Comparison of ENCODE assay signal across 8 cellular contexts in the genomic region with DNA sequence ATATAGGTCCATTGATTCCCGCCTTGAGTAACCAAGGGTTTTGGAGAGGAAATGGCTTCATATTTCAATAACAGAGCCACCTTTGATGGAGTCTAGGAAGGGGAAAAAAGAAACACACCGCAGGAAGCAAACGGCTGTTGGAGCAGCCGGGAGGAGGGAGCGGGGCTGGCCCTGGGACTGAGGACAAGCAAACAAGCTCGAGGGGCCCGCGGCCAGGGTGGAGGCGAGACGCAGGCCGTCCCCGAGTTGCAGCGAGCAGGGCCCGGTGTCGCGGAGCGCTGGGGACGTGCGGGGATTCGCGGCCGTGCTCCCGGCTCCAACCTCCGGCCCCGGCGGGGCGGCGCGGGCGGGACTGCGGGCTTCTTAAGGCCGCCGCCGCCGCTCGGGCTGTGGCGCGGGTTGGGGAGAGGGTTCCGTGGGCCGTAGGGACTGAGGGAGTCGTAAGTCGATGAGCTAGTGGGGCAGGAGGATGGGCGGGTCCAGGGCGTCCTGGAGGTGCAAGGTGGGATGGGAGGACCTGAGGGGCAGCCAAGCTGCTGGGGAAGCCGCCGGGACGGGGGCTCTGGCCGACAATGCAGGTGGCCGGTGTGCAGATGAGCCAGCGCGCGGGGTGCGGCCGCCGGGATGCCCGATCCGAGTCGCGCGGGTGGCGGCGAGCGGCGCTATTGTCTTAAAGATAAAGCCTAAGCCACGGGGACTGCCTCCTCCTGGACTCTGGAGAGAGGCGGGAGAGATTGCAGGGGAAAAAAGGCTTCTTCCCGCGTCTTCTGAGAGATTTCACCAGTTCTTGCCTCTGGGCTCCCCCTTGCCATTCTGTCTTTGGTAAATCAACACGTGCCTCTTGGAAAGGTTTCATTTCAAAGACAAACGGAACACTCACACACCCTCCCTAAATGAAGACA. TPM values are rescaled to one million over a fixed set of nuclear protein-coding genes. Genes with fewer than 3 reads are reported as not detected.
A peak's percentile ranks its signal among the peaks of the same experiment; 100 is the strongest.
DNase-seq lines count a peak whose midpoint lies in the region; ATAC-seq, FAIRE-seq and TF ChIP-seq lines count a peak whose summit lies in the region.

No MANE protein-coding gene starts in this region.

- peak overlapping the region; percentile 50 for H3K27ac ChIP-seq in HUES48 (ENCODE audit: low read depth, low read length)
- no peak overlapping the region for H3K27ac ChIP-seq in SK-N-MC
- no peak overlapping the region for H3K27ac ChIP-seq in endothelial cell of umbilical vein (ENCODE audit: insufficient read depth, low read depth, low read length)
- H3K27ac ChIP-seq in mesendoderm (ENCODE audit: low read depth, low read length) = peak overlapping the region; percentile 90
- H3K27ac ChIP-seq in tibial artery = peak overlapping the region; percentile 75 to 76

- peak overlapping the region; percentile 90 for H3K4me2 ChIP-seq in endothelial cell of umbilical vein (ENCODE audit: insufficient read depth, low read length)
- H3K4me2 ChIP-seq in mesendoderm (ENCODE audit: low read length) = peak overlapping the region; percentile 70

- DNase-seq in D721Med (ENCODE audit: insufficient read length, low spot score) = peak; percentile 78
- DNase-seq in SK-N-MC (ENCODE audit: low read depth, low spot score) = no peak
- peak; percentile 71 for DNase-seq in endothelial cell of umbilical vein (ENCODE audit: low read depth, low spot score)
- DNase-seq in mesendoderm = peak; percentile 93
- DNase-seq in tibial artery = peak; percentile 60 to 84
- no peak for DNase-seq in SIG-M5 (lab: John Stamatoyannopoulos, UW)

- H4K5ac ChIP-seq in mesendoderm (ENCODE audit: low read length) = no peak overlapping the region

- no CpG with 5 or more reads among the region's 70 CpGs for WGBS in mesendoderm (ENCODE audit: extremely low coverage, insufficient coverage, low lambda C conversion rate)

- H2BK15ac ChIP-seq in mesendoderm (replicated peaks; ENCODE audit: low read depth) = no peak overlapping the region

- peak overlapping the region; percentile 89 for H2AFZ ChIP-seq in endothelial cell of umbilical vein (ENCODE audit: low read depth, low read length)

- H3K4ac ChIP-seq in mesendoderm (ENCODE audit: low read depth, low read length) = peak overlapping the region; percentile 84

- peak overlapping the region; percentile 91 for H4K8ac ChIP-seq in mesendoderm (ENCODE audit: low read depth, low read length)

- H3K27me3 ChIP-seq in HUES48 (ENCODE audit: control insufficient read depth, insufficient read depth, low read length) (no peaks in the 10 kb centered on the region), endothelial cell of umbilical vein (ENCODE audit: control insufficient read depth in 2 of 2, insufficient read depth in 2 of 2, low read length in 2 of 2) (peaks cover 2 to 6% of the 10 kb centered on the region in 2 experiments), mesendoderm (ENCODE audit: insufficient read depth, low read length, poor library complexity) (no peaks in the 10 kb centered on the region), tibial artery (no peaks in the 10 kb centered on the region)

- H3K4me1 ChIP-seq in HUES48 (ENCODE audit: control insufficient read depth, insufficient read depth, low read length) (peaks cover 38% of the 10 kb centered on the region), endothelial cell of umbilical vein (ENCODE audit: control insufficient read depth, extremely low read depth, insufficient read depth, low read length) (peaks cover 4% of the 10 kb centered on the region), mesendoderm (ENCODE audit: control insufficient read depth, low read depth, low read length) (no peaks in the 10 kb centered on the region), tibial artery (peaks cover 0 to 11% (median 5%) of the 10 kb centered on the region in 4 donors)

- H2BK5ac ChIP-seq in mesendoderm (ENCODE audit: low read length) = peak overlapping the region; percentile 64

- H3K56ac ChIP-seq in mesendoderm (ENCODE audit: low read length) = peak overlapping the region; percentile 93

- H3K9me1 ChIP-seq in endothelial cell of umbilical vein (replicated peaks; ENCODE audit: control insufficient read depth, extremely low read depth, insufficient read depth, low read length) = no peaks in the 10 kb centered on the region

- H3K9ac ChIP-seq in HUES48 (ENCODE audit: low read depth, low read length) = peak overlapping the region; percentile 80
- no peak overlapping the region for H3K9ac ChIP-seq in SK-N-MC (ENCODE audit: insufficient read length)
- peak overlapping the region; percentile 5 for H3K9ac ChIP-seq in endothelial cell of umbilical vein (replicated peaks; ENCODE audit: extremely low read depth, insufficient read depth, low read length)
- peak overlapping the region; percentile 84 for H3K9ac ChIP-seq in mesendoderm (ENCODE audit: low read length)

- H3K23ac ChIP-seq in mesendoderm (ENCODE audit: low read length) = no peak overlapping the region

- H3K9me3 ChIP-seq in HUES48 (ENCODE audit: control insufficient read depth, insufficient read depth, low read length) (no peaks in the 10 kb centered on the region), SK-N-MC (ENCODE audit: low read depth, low read length) (no peaks in the 10 kb centered on the region), endothelial cell of umbilical vein (replicated peaks; ENCODE audit: control insufficient read depth, insufficient read depth, low read length) (no peaks in the 10 kb centered on the region), tibial artery (no peaks in the 10 kb centered on the region)

- no peaks in the 10 kb centered on the region for H4K20me1 ChIP-seq in endothelial cell of umbilical vein (replicated peaks; ENCODE audit: control insufficient read depth, extremely low read depth, insufficient read depth, low read length)

- dilution Hi-C loops in endothelial cell of umbilical vein (cut with MboI; ENCODE audit: extremely low pct_ligation_motif_present, low sequenced_read_pairs) = no loop called here

- H3K4me3 ChIP-seq in HUES48 (ENCODE audit: low read depth, low read length) (peak overlapping the region; percentile 78), SK-N-MC (peak overlapping the region; percentile 37), endothelial cell of umbilical vein (replicated peaks in 1 of 3; ENCODE audit: insufficient read depth in 1 of 3, low read depth in 1 of 3, low read length in 3 of 3) (peak overlapping the region; percentile 21 to 61 (median 47)), mesendoderm (ENCODE audit: low read length) (peak overlapping the region; percentile 52), tibial artery (peak overlapping the region; percentile 67 to 73)

- peak overlapping the region; percentile 33 for H2BK120ac ChIP-seq in mesendoderm (ENCODE audit: low read depth, low read length)

- intact Hi-C loops in endothelial cell of umbilical vein (cut with micrococcal nuclease) (loop anchor here (1.0 to 5.0 kb wide), 7 partner anchors 205 to 1327 kb away; no protein-coding TSS in a partner anchor), tibial artery (cut with DNase I; ENCODE audit: low total_unique reads) (loop anchor here (10.0 kb wide), 1 partner anchor 553 kb away; no protein-coding TSS in a partner anchor)

- TF ChIP-seq POLR2A in endothelial cell of umbilical vein (IDR thresholded peaks at IDR 0.05; ENCODE audit: low read depth, low read length) = no peak

- H3K79me2 ChIP-seq in endothelial cell of umbilical vein (ENCODE audit: control insufficient read depth, insufficient read depth, low read length) (no peaks in the 10 kb centered on the region), mesendoderm (ENCODE audit: control insufficient read depth, insufficient read depth, low read length) (no peaks in the 10 kb centered on the region)

- peak; percentile 63 for ATAC-seq in GM19438 (IDR thresholded peaks at IDR 0.05; ENCODE audit: low read depth, unreplicated experiment)

- H3K79me1 ChIP-seq in mesendoderm (ENCODE audit: low read length) = no peaks in the 10 kb centered on the region

- H2AK5ac ChIP-seq in mesendoderm (ENCODE audit: low read length) = no peak overlapping the region

- POLR2A ChIA-PET in endothelial cell of umbilical vein (lab: Charles Lee) = interaction anchor here (0.6 kb wide), 1 partner anchor 193 kb away, joined by 3 read pairs; no protein-coding TSS in a partner anchor

- FAIRE-seq in D721Med (lab: Jason Lieb, UNC) = no peak
- peak; percentile 52 for FAIRE-seq in endothelial cell of umbilical vein (lab: Jason Lieb, UNC)

- TF ChIP-seq CTCF in D721Med (IDR thresholded peaks at IDR 0.05; ENCODE audit: insufficient read depth, missing control alignments) (peak; percentile 47), endothelial cell of umbilical vein (IDR thresholded peaks at IDR 0.05; ENCODE audit: extremely low read depth in 1 of 2, insufficient read depth in 1 of 2, low read depth in 1 of 2, low read length in 2 of 2) (peak; percentile 65 to 68), tibial artery (IDR thresholded peaks at IDR 0.05) (peak; percentile 24 to 30)

- CTCF ChIA-PET in endothelial cell of umbilical vein (lab: Charles Lee) = interaction anchor here (0.7 to 2.8 kb wide), 11 partner anchors 10 to 1796 kb away, joined by 3 to 14 read pairs (median 5); partner anchors contain the start of gene EDIL3

- H3K18ac ChIP-seq in mesendoderm (ENCODE audit: low read length) = peak overlapping the region; percentile 98

- BruUV-seq in endothelial cell of umbilical vein (replicated peaks; lab: Mats Ljungman, UMichigan) = no TSS peak

- H3K36me3 ChIP-seq in HUES48 (ENCODE audit: control insufficient read depth, insufficient read depth, low read length) (no peaks in the 10 kb centered on the region), SK-N-MC (ENCODE audit: insufficient read depth, low read length) (no peaks in the 10 kb centered on the region), endothelial cell of umbilical vein (ENCODE audit: control insufficient read depth in 2 of 2, extremely low read depth in 1 of 2, insufficient read depth in 2 of 2, low read length in 2 of 2) (no peaks in the 10 kb centered on the region), mesendoderm (ENCODE audit: control insufficient read depth, insufficient read depth, low read length) (no peaks in the 10 kb centered on the region), tibial artery (no peaks in the 10 kb centered on the region)

TF ChIP-seq in endothelial cell of umbilical vein, 7 proteins besides CTCF, POLR2A, EP300 and RAD21 (continues in another document):
- TF ChIP-seq, protein P1, sequence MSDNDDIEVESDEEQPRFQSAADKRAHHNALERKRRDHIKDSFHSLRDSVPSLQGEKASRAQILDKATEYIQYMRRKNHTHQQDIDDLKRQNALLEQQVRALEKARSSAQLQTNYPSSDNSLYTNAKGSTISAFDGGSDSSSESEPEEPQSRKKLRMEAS (IDR thresholded peaks at IDR 0.05; ENCODE audit: insufficient read depth, insufficient read length) = no peak

RNA-seq across cellular contexts. Expression of gene HAPLN1, which starts 1.5 kb away (rescaled TPM):
- not detected in 2 replicates for total RNA-seq in endothelial cell of umbilical vein
- polyA plus RNA-seq in endothelial cell of umbilical vein = 0.04 and 0.14 TPM in 2 replicates
- 0.14 and 0.21 TPM in 2 replicates for polyA plus RNA-seq in endothelial cell of umbilical vein (2011; cell fraction: cytosol; rRNA removed)
- 0.15 TPM in 1 of 2 replicates, not detected in the other for polyA plus RNA-seq in endothelial cell of umbilical vein (2011; cell fraction: nucleus; rRNA removed)
- 0.37 and 0.74 TPM in 2 replicates for polyA plus RNA-seq in endothelial cell of umbilical vein (2012)
- 0.85 and 1.4 TPM in 2 replicates for polyA minus RNA-seq in endothelial cell of umbilical vein
- not detected for polyA minus RNA-seq in endothelial cell of umbilical vein (2011; cell fraction: cytosol; rRNA and poly(A)+ RNA removed)
- 0.05 TPM in 1 of 2 replicates, not detected in the other for polyA minus RNA-seq in endothelial cell of umbilical vein (2011; cell fraction: nucleus; rRNA and poly(A)+ RNA removed)
- 1.9 TPM for polyA plus RNA-seq in mesendoderm (2013, experiment 1 of 2)
- 2.0 TPM for polyA plus RNA-seq in mesendoderm (2013, experiment 2 of 2)

Comparison
In these comparisons a context has a peak if more than half of its experiments do, and no peak if none do; other contexts are left out.
1. DNase-seq: peak in D721Med (single experiment), endothelial cell of umbilical vein (single experiment), mesendoderm (single experiment) and tibial artery (2 of 2); none in SK-N-MC (single experiment) and SIG-M5 (single experiment).
2. H3K27ac ChIP-seq: peak in HUES48 (single experiment), mesendoderm (single experiment) and tibial artery (2 of 2); none in SK-N-MC (single experiment) and endothelial cell of umbilical vein (single experiment).
3. Peak in every context shown above with its lines, with median percentiles within 50 percentile points of each other: CTCF ChIP-seq and H3K4me3 ChIP-seq.